In genomic region chr4:73103799-73104503, GRCh38 we compare ENCODE assay signal across 13 cellular contexts. TPM values are rescaled to one million over a fixed set of nuclear protein-coding genes. Genes with fewer than 3 reads are reported as not detected.
DNase-seq lines count a peak whose midpoint lies in the region; ATAC-seq, FAIRE-seq and TF ChIP-seq lines count a peak whose summit lies in the region.
"Had no signal": no experiment of that assay in that cellular context is flagged by ENCODE, and none has a peak within 500 bp of the region (broad histone marks: within the 10 kb centered on the region; RNA-seq: fewer than 3 reads in every experiment).

No MANE protein-coding gene starts in this region.

- H3K27ac Mint-ChIP-seq in CD4-positive, alpha-beta T cell: peak overlapping the region; percentile 24
- peak overlapping the region; percentile 65 for H3K27ac Mint-ChIP-seq in activated T-helper 1 cell treated with anti-CD3 and anti-CD28 coated beads, Interleukin-12 subunit alpha, Interleukin-12 subunit beta, Interleukin-2, Interleukin-4 antibody, amounts not matched to agents 30 ng/mL and 10 ng/mL and 1 ng/mL, durations not matched to agents 14 hours and 24 hours and 36 hours

- H3K4me1 Mint-ChIP-seq in CD4-positive, alpha-beta T cell (ENCODE audit: low read depth): no peaks in the 10 kb centered on the region
- H3K4me1 Mint-ChIP-seq in activated T-helper 1 cell treated with anti-CD3 and anti-CD28 coated beads, Interleukin-12 subunit alpha, Interleukin-12 subunit beta, Interleukin-2, Interleukin-4 antibody, amounts not matched to agents 30 ng/mL and 10 ng/mL and 1 ng/mL, durations not matched to agents 14 hours and 24 hours and 36 hours (ENCODE audit: low read depth): peaks cover 20% of the 10 kb centered on the region
- H3K4me1 Mint-ChIP-seq: CD8-positive, alpha-beta memory T cell had no signal

- no peak for TF ChIP-seq CTCF in CD4-positive, alpha-beta T cell (IDR thresholded peaks at IDR 0.05)

- H3K27ac ChIP-seq in CD4-positive, alpha-beta T cell (ENCODE audit: low read depth, low read length): no peak overlapping the region
- H3K27ac ChIP-seq: spleen had no signal

- no peaks in the 10 kb centered on the region for H3K27me3 Mint-ChIP-seq in CD4-positive, alpha-beta T cell
- no peaks in the 10 kb centered on the region for H3K27me3 Mint-ChIP-seq in activated T-helper 1 cell treated with anti-CD3 and anti-CD28 coated beads, Interleukin-12 subunit alpha, Interleukin-12 subunit beta, Interleukin-2, Interleukin-4 antibody, amounts not matched to agents 30 ng/mL and 10 ng/mL and 1 ng/mL, durations not matched to agents 14 hours and 24 hours and 36 hours (ENCODE audit: insufficient read depth)
- H3K27me3 Mint-ChIP-seq: CD8-positive, alpha-beta memory T cell had no signal

- no peaks in the 10 kb centered on the region for H3K9me3 Mint-ChIP-seq in CD4-positive, alpha-beta T cell
- no peaks in the 10 kb centered on the region for H3K9me3 Mint-ChIP-seq in activated T-helper 1 cell treated with anti-CD3 and anti-CD28 coated beads, Interleukin-12 subunit alpha, Interleukin-12 subunit beta, Interleukin-2, Interleukin-4 antibody, amounts not matched to agents 30 ng/mL and 10 ng/mL and 1 ng/mL, durations not matched to agents 14 hours and 24 hours and 36 hours
- H3K9me3 Mint-ChIP-seq: CD8-positive, alpha-beta memory T cell had no signal

- H3K27me3 ChIP-seq in CD4-positive, alpha-beta T cell (ENCODE audit: control insufficient read depth, insufficient read depth, low read length): no peaks in the 10 kb centered on the region
- H3K27me3 ChIP-seq: spleen had no signal

- intact Hi-C loops in CD4-positive, alpha-beta T cell (cut with DNase I, micrococcal nuclease): no loop called here
- intact Hi-C loops in activated T-helper 1 cell treated with anti-CD3 and anti-CD28 coated beads, Interleukin-12 subunit alpha, Interleukin-12 subunit beta, Interleukin-2, Interleukin-4 antibody, amounts not matched to agents 30 ng/mL and 10 ng/mL and 1 ng/mL, durations not matched to agents 14 hours and 24 hours and 36 hours (cut with micrococcal nuclease): loop anchor here (5.0 kb wide), 1 partner anchor 38 kb away; no protein-coding TSS in a partner anchor
- intact Hi-C loops in left colon (cut with DNase I, micrococcal nuclease): no loop called here

- no peak overlapping the region for H3K4me3 Mint-ChIP-seq in CD4-positive, alpha-beta T cell
- H3K4me3 Mint-ChIP-seq in activated T-helper 1 cell treated with anti-CD3 and anti-CD28 coated beads, Interleukin-12 subunit alpha, Interleukin-12 subunit beta, Interleukin-2, Interleukin-4 antibody, amounts not matched to agents 30 ng/mL and 10 ng/mL and 1 ng/mL, durations not matched to agents 14 hours and 24 hours and 36 hours: no peak overlapping the region
- H3K4me3 Mint-ChIP-seq: CD8-positive, alpha-beta memory T cell had no signal

- ATAC-seq in CD4-positive, alpha-beta T cell (ENCODE audit: poor library complexity): no peak
- ATAC-seq in left colon: peak; percentile 77

- POLR2A ChIA-PET in CD4-positive, alpha-beta T cell (lab: Charles Lee): no interaction called here

- peaks cover 62% of the 10 kb centered on the region for H3K36me3 Mint-ChIP-seq in CD4-positive, alpha-beta T cell (ENCODE audit: low read depth)
- peaks cover 29% of the 10 kb centered on the region for H3K36me3 Mint-ChIP-seq in activated T-helper 1 cell treated with anti-CD3 and anti-CD28 coated beads, Interleukin-12 subunit alpha, Interleukin-12 subunit beta, Interleukin-2, Interleukin-4 antibody, amounts not matched to agents 30 ng/mL and 10 ng/mL and 1 ng/mL, durations not matched to agents 14 hours and 24 hours and 36 hours (ENCODE audit: low read depth)

- no peaks in the 10 kb centered on the region for H3K9me3 ChIP-seq in CD4-positive, alpha-beta T cell (ENCODE audit: control insufficient read depth, low read length)
- H3K9me3 ChIP-seq: spleen had no signal

- no peak for FAIRE-seq in frontal cortex (lab: Jason Lieb, UNC)
- FAIRE-seq: GM19239 had no signal

- no peak for DNase-seq in CD4-positive, alpha-beta T cell
- peak; percentile 37 for DNase-seq in HT-29 (ENCODE audit: low spot score)
- no peak for DNase-seq in activated T-helper 1 cell treated with anti-CD3 and anti-CD28 coated beads, Interleukin-12 subunit alpha, Interleukin-12 subunit beta, Interleukin-2, Interleukin-4 antibody, amounts not matched to agents 30 ng/mL and 10 ng/mL and 1 ng/mL, durations not matched to agents 14 hours and 24 hours and 36 hours (ENCODE audit: low spot score)
- no peak for DNase-seq in left colon
- no peak for DNase-seq in NCI-H1436 treated with DMSO at 0.1 percent for 48 hours (lab: John Stamatoyannopoulos, UW)
- no peak for DNase-seq in frontal cortex (ENCODE audit: low spot score in 2 of 2)
- no peak for DNase-seq in GM19238 (ENCODE audit: insufficient read length, low spot score)
- no peak for DNase-seq in SK-N-DZ (ENCODE audit: low spot score)
- DNase-seq: activated CD4-positive, alpha-beta T cell treated with anti-CD3 and anti-CD28 coated beads, Interleukin-2, amount 50 U/mL, for 4 hours; CD8-positive, alpha-beta memory T cell; NCI-H1092 treated with DMSO at 0.1 percent for 48 hours; spleen had no signal

- CTCF ChIA-PET in CD4-positive, alpha-beta T cell (lab: Charles Lee): interaction anchor here (0.7 to 1.5 kb wide), 4 partner anchors 12 to 153 kb away, joined by 3 to 6 read pairs (median 4); no protein-coding TSS in a partner anchor

RNA-seq across cellular contexts. Expression of gene COX18, which starts 34.4 kb away (rescaled TPM):
- total RNA-seq in CD4-positive, alpha-beta T cell: 1 to 10 TPM; 5.2 to 6.3 TPM
- 19.1 and 33.7 TPM in 2 replicates for total RNA-seq in HT-29 (2014; rRNA removed; shearing (Covaris generic))
- total RNA-seq in activated T-helper 1 cell treated with anti-CD3 and anti-CD28 coated beads, Interleukin-12 subunit alpha, Interleukin-12 subunit beta, Interleukin-2, Interleukin-4 antibody, amounts not matched to agents 30 ng/mL and 10 ng/mL and 1 ng/mL, durations not matched to agents 14 hours and 24 hours and 36 hours: 19.9 and 22.2 TPM in 2 replicates
- 10 to 100 TPM; 17.0 to 18.1 TPM for total RNA-seq in left colon
- 26.1 TPM for total RNA-seq in frontal cortex
- 17.7 and 18.3 TPM in 2 replicates for polyA plus RNA-seq in SK-N-DZ (2014; cell fraction: cytosol; rRNA removed)
- polyA plus RNA-seq in SK-N-DZ (2014; cell fraction: nucleus; rRNA removed): 14.5 and 18.5 TPM in 2 replicates
